In genomic region chr9:113409481-113409880, GRCh38 we compare ENCODE assay signal across 8 cellular contexts. TPM values are rescaled to one million over a fixed set of nuclear protein-coding genes. Genes with fewer than 3 reads are reported as not detected.
DNase-seq lines count a peak whose midpoint lies in the region; ATAC-seq and TF ChIP-seq lines count a peak whose summit lies in the region.

No MANE protein-coding gene starts in this region.

- peak overlapping the region; percentile 92 for H3K4me3 Mint-ChIP-seq in activated CD8-positive, alpha-beta memory T cell treated with anti-CD3 and anti-CD28 coated beads, Interleukin-2, amount 10 ng/mL, durations not matched to agents 7 days and 5 days
- peak overlapping the region; percentile 95 for H3K4me3 Mint-ChIP-seq in activated naive CD8-positive, alpha-beta T cell treated with anti-CD3 and anti-CD28 coated beads, Interleukin-2, amount 50 U/mL, for 24 hours

- H3K36me3 ChIP-seq in left lung = peaks cover 0 to 21% of the 10 kb centered on the region in 2 donors
- H3K36me3 ChIP-seq in tibial artery = peaks cover 0 to 18% (median 17%) of the 10 kb centered on the region in 3 donors

- TF ChIP-seq CTCF in left lung (IDR thresholded peaks at IDR 0.05) (no peak), tibial artery (IDR thresholded peaks at IDR 0.05) (no peak)

- peak overlapping the region; percentile 90 to 92 for H3K27ac ChIP-seq in left lung
- peak overlapping the region; percentile 93 to 94 for H3K27ac ChIP-seq in tibial artery

- intact Hi-C loops in left lung (cut with DNase I) (no loop called here), tibial artery (cut with DNase I; ENCODE audit: low total_unique reads) (loop anchor here (5.0 kb wide), 1 partner anchor 248 kb away; no protein-coding TSS in a partner anchor)

- peaks cover 22% of the 10 kb centered on the region for H3K36me3 Mint-ChIP-seq in activated CD8-positive, alpha-beta memory T cell treated with anti-CD3 and anti-CD28 coated beads, Interleukin-2, amount 10 ng/mL, durations not matched to agents 7 days and 5 days
- peaks cover 37% of the 10 kb centered on the region for H3K36me3 Mint-ChIP-seq in activated naive CD8-positive, alpha-beta T cell treated with anti-CD3 and anti-CD28 coated beads, Interleukin-2, amount 50 U/mL, for 24 hours (ENCODE audit: low read depth)

- H3K4me1 ChIP-seq in left lung (peaks cover 10 to 39% of the 10 kb centered on the region in 2 donors), tibial artery (peaks cover 0 to 20% (median 12%) of the 10 kb centered on the region in 4 donors)

- H3K27ac Mint-ChIP-seq in activated CD8-positive, alpha-beta memory T cell treated with anti-CD3 and anti-CD28 coated beads, Interleukin-2, amount 10 ng/mL, durations not matched to agents 7 days and 5 days = peak overlapping the region; percentile 99
- H3K27ac Mint-ChIP-seq in activated naive CD8-positive, alpha-beta T cell treated with anti-CD3 and anti-CD28 coated beads, Interleukin-2, amount 50 U/mL, for 24 hours = peak overlapping the region; percentile 100

- no peak for DNase-seq in activated CD8-positive, alpha-beta memory T cell treated with anti-CD3 and anti-CD28 coated beads, Interleukin-2, amount 10 ng/mL, durations not matched to agents 7 days and 5 days
- DNase-seq in activated CD8-positive, alpha-beta memory T cell treated with anti-CD3 and anti-CD28 coated beads, Interleukin-2, amount 50 U/mL, for 48 hours = no peak
- DNase-seq in activated naive CD8-positive, alpha-beta T cell treated with anti-CD3 and anti-CD28 coated beads, Interleukin-2, amount 50 U/mL, for 24 hours = no peak
- DNase-seq in left lung = no peak
- no peak for DNase-seq in tibial artery
- no peak for DNase-seq in dedifferentiated amniotic fluid mesenchymal stem cell (ENCODE audit: extremely low spot score)
- DNase-seq in AG08395 (ENCODE audit: low spot score) = no peak
- DNase-seq in NCI-H1092 treated with DMSO at 0.1 percent for 48 hours (lab: John Stamatoyannopoulos, UW) = no peak

- H3K9me3 Mint-ChIP-seq in activated CD8-positive, alpha-beta memory T cell treated with anti-CD3 and anti-CD28 coated beads, Interleukin-2, amount 10 ng/mL, durations not matched to agents 7 days and 5 days (ENCODE audit: low read depth) = no peaks in the 10 kb centered on the region
- no peaks in the 10 kb centered on the region for H3K9me3 Mint-ChIP-seq in activated naive CD8-positive, alpha-beta T cell treated with anti-CD3 and anti-CD28 coated beads, Interleukin-2, amount 50 U/mL, for 24 hours

- H3K4me1 Mint-ChIP-seq in activated CD8-positive, alpha-beta memory T cell treated with anti-CD3 and anti-CD28 coated beads, Interleukin-2, amount 10 ng/mL, durations not matched to agents 7 days and 5 days = peaks cover 37% of the 10 kb centered on the region
- H3K4me1 Mint-ChIP-seq in activated naive CD8-positive, alpha-beta T cell treated with anti-CD3 and anti-CD28 coated beads, Interleukin-2, amount 50 U/mL, for 24 hours = peaks cover 45% of the 10 kb centered on the region

- no peaks in the 10 kb centered on the region for H3K27me3 ChIP-seq in left lung
- H3K27me3 ChIP-seq in tibial artery = no peaks in the 10 kb centered on the region

- H3K9me3 ChIP-seq in left lung (no peaks in the 10 kb centered on the region), tibial artery (no peaks in the 10 kb centered on the region)

- no peaks in the 10 kb centered on the region for H3K27me3 Mint-ChIP-seq in activated CD8-positive, alpha-beta memory T cell treated with anti-CD3 and anti-CD28 coated beads, Interleukin-2, amount 10 ng/mL, durations not matched to agents 7 days and 5 days
- H3K27me3 Mint-ChIP-seq in activated naive CD8-positive, alpha-beta T cell treated with anti-CD3 and anti-CD28 coated beads, Interleukin-2, amount 50 U/mL, for 24 hours = peaks cover 3% of the 10 kb centered on the region

- ATAC-seq in activated CD8-positive, alpha-beta memory T cell treated with anti-CD3 and anti-CD28 coated beads, Interleukin-2, amount 10 ng/mL, durations not matched to agents 7 days and 5 days = no peak
- ATAC-seq in activated naive CD8-positive, alpha-beta T cell treated with anti-CD3 and anti-CD28 coated beads, Interleukin-2, amount 50 U/mL, for 24 hours = no peak
- no peak for ATAC-seq in left lung

- H3K4me3 ChIP-seq in left lung (peak overlapping the region; percentile 84 to 92), tibial artery (peak overlapping the region; percentile 68 to 86)

- CTCF ChIA-PET in activated CD8-positive, alpha-beta memory T cell treated with anti-CD3 and anti-CD28 coated beads, Interleukin-2, amount 10 ng/mL, durations not matched to agents 7 days and 5 days (lab: Charles Lee) = interaction anchor here (0.7 to 6.0 kb wide), 13 partner anchors 9 to 248 kb away, joined by 3 to 60 read pairs (median 4); partner anchors contain the start of genes ALAD, CDC26, FKBP15 and HDHD3

RNA-seq across cellular contexts. Expression of gene POLE3, which starts 1.0 kb away (rescaled TPM):
- total RNA-seq in activated CD8-positive, alpha-beta memory T cell treated with anti-CD3 and anti-CD28 coated beads, Interleukin-2, amount 10 ng/mL, durations not matched to agents 7 days and 5 days = 10 to 100 TPM; 55.0 to 72.7 TPM
- 10 to 100 TPM; 24.1 to 43.3 TPM for total RNA-seq in left lung

RNA-seq across cellular contexts. Expression of gene C9orf43, which starts 1.1 kb away (rescaled TPM):
- total RNA-seq in activated CD8-positive, alpha-beta memory T cell treated with anti-CD3 and anti-CD28 coated beads, Interleukin-2, amount 10 ng/mL, durations not matched to agents 7 days and 5 days = under 1 TPM; 0.16 to 0.41 TPM
- under 1 TPM; 0.47 to 0.73 TPM for total RNA-seq in left lung

RNA-seq across cellular contexts. Expression of gene ALAD, which starts 8.4 kb away (rescaled TPM):
- 10 to 100 TPM; 27.5 to 29.0 TPM for total RNA-seq in activated CD8-positive, alpha-beta memory T cell treated with anti-CD3 and anti-CD28 coated beads, Interleukin-2, amount 10 ng/mL, durations not matched to agents 7 days and 5 days
- total RNA-seq in left lung = 10 to 100 TPM; 36.8 to 48.7 TPM

RNA-seq across cellular contexts. Expression of gene HDHD3, which starts 32.7 kb away (rescaled TPM):
- total RNA-seq in activated CD8-positive, alpha-beta memory T cell treated with anti-CD3 and anti-CD28 coated beads, Interleukin-2, amount 10 ng/mL, durations not matched to agents 7 days and 5 days = 10 to 100 TPM; 15.8 to 16.4 TPM
- 10 to 100 TPM; 16.6 to 19.9 TPM for total RNA-seq in left lung

RNA-seq across cellular contexts. Expression of gene RGS3, which starts 54.0 kb away (rescaled TPM):
- total RNA-seq in activated CD8-positive, alpha-beta memory T cell treated with anti-CD3 and anti-CD28 coated beads, Interleukin-2, amount 10 ng/mL, durations not matched to agents 7 days and 5 days = 10 to 100 TPM; 57.1 to 76.4 TPM
- total RNA-seq in left lung = 10 to 100 TPM; 77.8 to 96.9 TPM
